In genomic region chr3:43401171-43401570, GRCh38 we compare ENCODE assay signal across 28 cellular contexts.
A peak's percentile ranks its signal among the peaks of the same experiment; 100 is the strongest.
DNase-seq lines count a peak whose midpoint lies in the region; ATAC-seq, FAIRE-seq and TF ChIP-seq lines count a peak whose summit lies in the region.
"Had no signal": no experiment of that assay in that cellular context is flagged by ENCODE, and none has a peak within 500 bp of the region (broad histone marks: within the 10 kb centered on the region; RNA-seq: fewer than 3 reads in every experiment).

No MANE protein-coding gene starts in this region.

- H3K9ac ChIP-seq in endothelial cell of umbilical vein (replicated peaks; ENCODE audit: extremely low read depth, insufficient read depth, low read length) (no peak overlapping the region), endodermal cell (ENCODE audit: extremely low read depth, low read length, poor library complexity, severe bottlenecking) (no peak overlapping the region)
- H3K9ac ChIP-seq: BLaER1 had no signal

- no peak overlapping the region for H2AFZ ChIP-seq in endothelial cell of umbilical vein (ENCODE audit: low read depth, low read length)

- peak overlapping the region; percentile 55 for H3K27ac Mint-ChIP-seq in osteocyte (ENCODE audit: unreplicated experiment)
- H3K27ac Mint-ChIP-seq in endodermal cell, result no peak overlapping the region
- H3K27ac Mint-ChIP-seq: CD14-positive monocyte; CD4-positive, CD25-positive, alpha-beta regulatory T cell had no signal

- no peaks in the 10 kb centered on the region for H3K9me3 ChIP-seq in endothelial cell of umbilical vein (replicated peaks; ENCODE audit: control insufficient read depth, insufficient read depth, low read length)
- no peaks in the 10 kb centered on the region for H3K9me3 ChIP-seq in endodermal cell (ENCODE audit: control insufficient read depth, low read length)
- H3K9me3 ChIP-seq in suprapubic skin, result no peaks in the 10 kb centered on the region
- H3K9me3 ChIP-seq: BE2C, BLaER1, Caco-2 had no signal

- no peaks in the 10 kb centered on the region for H3K9me3 Mint-ChIP-seq in osteocyte (ENCODE audit: unreplicated experiment)
- H3K9me3 Mint-ChIP-seq in endodermal cell, result no peaks in the 10 kb centered on the region
- H3K9me3 Mint-ChIP-seq: CD14-positive monocyte; CD4-positive, alpha-beta memory T cell; CD8-positive, alpha-beta memory T cell had no signal

- H3K4me3 Mint-ChIP-seq in osteocyte (ENCODE audit: unreplicated experiment), result no peak overlapping the region
- H3K4me3 Mint-ChIP-seq in endodermal cell, result no peak overlapping the region
- H3K4me3 Mint-ChIP-seq: CD14-positive monocyte; CD4-positive, alpha-beta memory T cell; CD4-positive, CD25-positive, alpha-beta regulatory T cell; CD8-positive, alpha-beta memory T cell had no signal

- H3K4me1 Mint-ChIP-seq in osteocyte (ENCODE audit: unreplicated experiment) (peaks cover 40% of the 10 kb centered on the region), endodermal cell (no peaks in the 10 kb centered on the region)

- H3K27ac ChIP-seq in endothelial cell of umbilical vein (ENCODE audit: insufficient read depth, low read depth, low read length) (no peak overlapping the region), endodermal cell (ENCODE audit: low read depth, low read length) (no peak overlapping the region), suprapubic skin (no peak overlapping the region)
- H3K27ac ChIP-seq: BLaER1 had no signal

- H3K27me3 ChIP-seq in endothelial cell of umbilical vein (ENCODE audit: control insufficient read depth in 2 of 2, insufficient read depth in 2 of 2, low read length in 2 of 2), result no peaks in the 10 kb centered on the region
- no peaks in the 10 kb centered on the region for H3K27me3 ChIP-seq in endodermal cell (ENCODE audit: control insufficient read depth, insufficient read depth, low read length, poor library complexity, severe bottlenecking)
- H3K27me3 ChIP-seq in suprapubic skin, result no peaks in the 10 kb centered on the region
- H3K27me3 ChIP-seq: BE2C, BLaER1 had no signal

- 60 to 96% methylated on average over 1 to 3 of the region's 3 CpGs for WGBS in endodermal cell (ENCODE audit: insufficient coverage in 1 of 2, insufficient read length in 1 of 2), 2 experiments
- WGBS in suprapubic skin, result 90% methylated on average over 3 of the region's 3 CpGs

- TF ChIP-seq CTCF in endothelial cell of umbilical vein (IDR thresholded peaks at IDR 0.05; ENCODE audit: extremely low read depth in 1 of 2, insufficient read depth in 1 of 2, low read depth in 1 of 2, low read length in 2 of 2) (no peak), osteocyte (IDR thresholded peaks at IDR 0.05) (no peak), endodermal cell (conservative IDR thresholded peaks at IDR 0.05) (no peak), suprapubic skin (IDR thresholded peaks at IDR 0.05) (no peak)

- no peaks in the 10 kb centered on the region for H3K36me3 ChIP-seq in endothelial cell of umbilical vein (ENCODE audit: control insufficient read depth in 2 of 2, extremely low read depth in 1 of 2, insufficient read depth in 2 of 2, low read length in 2 of 2)
- peaks cover 4% of the 10 kb centered on the region for H3K36me3 ChIP-seq in endodermal cell (ENCODE audit: control insufficient read depth, insufficient read depth, low read length)
- no peaks in the 10 kb centered on the region for H3K36me3 ChIP-seq in suprapubic skin
- H3K36me3 ChIP-seq: BE2C, BLaER1 had no signal

- dilution Hi-C loops in endothelial cell of umbilical vein (cut with MboI; ENCODE audit: extremely low pct_ligation_motif_present, low sequenced_read_pairs), result no loop called here

- no peak for TF ChIP-seq EP300 in suprapubic skin (IDR thresholded peaks at IDR 0.05)

- POLR2A ChIA-PET in endothelial cell of umbilical vein (lab: Charles Lee), result no interaction called here

- FAIRE-seq in endothelial cell of umbilical vein (lab: Jason Lieb, UNC), result peak; percentile 18
- FAIRE-seq: A204.1, D721Med, GM12878, GM12892, GM18507 had no signal

- peaks cover 1% of the 10 kb centered on the region for H3K36me3 Mint-ChIP-seq in osteocyte (ENCODE audit: unreplicated experiment)
- peaks cover 10% of the 10 kb centered on the region for H3K36me3 Mint-ChIP-seq in endodermal cell (ENCODE audit: low read depth)

- peaks cover 16% of the 10 kb centered on the region for H3K4me1 ChIP-seq in endothelial cell of umbilical vein (ENCODE audit: control insufficient read depth, extremely low read depth, insufficient read depth, low read length)
- H3K4me1 ChIP-seq in endodermal cell (ENCODE audit: control insufficient read depth, insufficient read depth, low read length), result no peaks in the 10 kb centered on the region
- no peaks in the 10 kb centered on the region for H3K4me1 ChIP-seq in suprapubic skin
- H3K4me1 ChIP-seq: BE2C had no signal

- DNase-seq in SK-MEL-5 (ENCODE audit: low read depth, low spot score), result peak; percentile 42
- no peak for DNase-seq in endothelial cell of umbilical vein (ENCODE audit: low read depth, low spot score)
- peak; percentile 95 for DNase-seq in foreskin melanocyte
- DNase-seq in osteocyte (ENCODE audit: extremely low spot score, unreplicated experiment), result no peak
- DNase-seq in Right ventricle myocardium inferior (ENCODE audit: missing footprints), result no peak
- no peak for DNase-seq in endodermal cell
- DNase-seq in suprapubic skin (ENCODE audit: low spot score in 2 of 2), result no peak
- DNase-seq: 8988T; ACHN; BE2C; C1 segment of cervical spinal cord; Caco-2; Calu3; CD4-positive, alpha-beta memory T cell; CD4-positive, CD25-positive, alpha-beta regulatory T cell; CD8-positive, alpha-beta memory T cell; DMS79; DND-41; EL; GDM1 had no signal

- H3K9me1 ChIP-seq in endothelial cell of umbilical vein (replicated peaks; ENCODE audit: control insufficient read depth, extremely low read depth, insufficient read depth, low read length), result no peaks in the 10 kb centered on the region

- ATAC-seq in Right ventricle myocardium inferior (no peak), GM21390 (IDR thresholded peaks at IDR 0.05; ENCODE audit: unreplicated experiment) (no peak)
- ATAC-seq: GM12878 had no signal

- no peaks in the 10 kb centered on the region for H3K79me2 ChIP-seq in endothelial cell of umbilical vein (ENCODE audit: control insufficient read depth, insufficient read depth, low read length)

- in situ Hi-C loops in SK-MEL-5 (cut with HindIII; ENCODE audit: low pct_unique_long_range_greater_than_20kb, low sequenced_read_pairs), result no loop called here

- CTCF ChIA-PET in endothelial cell of umbilical vein (lab: Charles Lee), result no interaction called here

- no peak overlapping the region for H3K4me3 ChIP-seq in endothelial cell of umbilical vein (replicated peaks in 1 of 3; ENCODE audit: insufficient read depth in 1 of 3, low read depth in 1 of 3, low read length in 3 of 3)
- H3K4me3 ChIP-seq in endodermal cell (ENCODE audit: low read length), result no peak overlapping the region
- no peak overlapping the region for H3K4me3 ChIP-seq in suprapubic skin
- H3K4me3 ChIP-seq: BLaER1, GM12878 had no signal

- intact Hi-C loops in endothelial cell of umbilical vein (cut with micrococcal nuclease), result no loop called here
- intact Hi-C loops in Right ventricle myocardium inferior (cut with DNase I), result no loop called here

- no peaks in the 10 kb centered on the region for H4K20me1 ChIP-seq in endothelial cell of umbilical vein (replicated peaks; ENCODE audit: control insufficient read depth, extremely low read depth, insufficient read depth, low read length)
- H4K20me1 ChIP-seq: BLaER1 had no signal

- H3K4me2 ChIP-seq in endothelial cell of umbilical vein (ENCODE audit: insufficient read depth, low read length), result no peak overlapping the region

- no TSS peak for BruUV-seq in endothelial cell of umbilical vein (replicated peaks; lab: Mats Ljungman, UMichigan)

- TF ChIP-seq POLR2A in endothelial cell of umbilical vein (IDR thresholded peaks at IDR 0.05; ENCODE audit: low read depth, low read length) (no peak), suprapubic skin (IDR thresholded peaks at IDR 0.05) (no peak)

- H3K27me3 Mint-ChIP-seq in osteocyte (ENCODE audit: unreplicated experiment), result no peaks in the 10 kb centered on the region
- H3K27me3 Mint-ChIP-seq in endodermal cell (ENCODE audit: insufficient read depth), result no peaks in the 10 kb centered on the region
- H3K27me3 Mint-ChIP-seq: CD4-positive, alpha-beta memory T cell; CD4-positive, CD25-positive, alpha-beta regulatory T cell; CD8-positive, alpha-beta memory T cell had no signal

TF ChIP-seq in endothelial cell of umbilical vein, 7 proteins besides CTCF, POLR2A, EP300 and RAD21:
- TF ChIP-seq MYC (IDR thresholded peaks at IDR 0.05; ENCODE audit: low read depth, low read length), result no peak
- TF ChIP-seq JUN (IDR thresholded peaks at IDR 0.05; ENCODE audit: borderline replicate concordance, insufficient read depth, insufficient read length, low read depth), result no peak
- no peak for TF ChIP-seq POLR2AphosphoS5 (IDR thresholded peaks at IDR 0.05; ENCODE audit: insufficient read depth, low read depth, low read length)

Comparison
In these comparisons a context has a peak if more than half of its experiments do, and no peak if none do; other contexts are left out.
1. DNase-seq: peak in SK-MEL-5 (single experiment) and foreskin melanocyte (single experiment); none in endothelial cell of umbilical vein (single experiment), osteocyte (single experiment), Right ventricle myocardium inferior (single experiment), endodermal cell (single experiment) and suprapubic skin (0 of 2).